In the genomic region with DNA sequence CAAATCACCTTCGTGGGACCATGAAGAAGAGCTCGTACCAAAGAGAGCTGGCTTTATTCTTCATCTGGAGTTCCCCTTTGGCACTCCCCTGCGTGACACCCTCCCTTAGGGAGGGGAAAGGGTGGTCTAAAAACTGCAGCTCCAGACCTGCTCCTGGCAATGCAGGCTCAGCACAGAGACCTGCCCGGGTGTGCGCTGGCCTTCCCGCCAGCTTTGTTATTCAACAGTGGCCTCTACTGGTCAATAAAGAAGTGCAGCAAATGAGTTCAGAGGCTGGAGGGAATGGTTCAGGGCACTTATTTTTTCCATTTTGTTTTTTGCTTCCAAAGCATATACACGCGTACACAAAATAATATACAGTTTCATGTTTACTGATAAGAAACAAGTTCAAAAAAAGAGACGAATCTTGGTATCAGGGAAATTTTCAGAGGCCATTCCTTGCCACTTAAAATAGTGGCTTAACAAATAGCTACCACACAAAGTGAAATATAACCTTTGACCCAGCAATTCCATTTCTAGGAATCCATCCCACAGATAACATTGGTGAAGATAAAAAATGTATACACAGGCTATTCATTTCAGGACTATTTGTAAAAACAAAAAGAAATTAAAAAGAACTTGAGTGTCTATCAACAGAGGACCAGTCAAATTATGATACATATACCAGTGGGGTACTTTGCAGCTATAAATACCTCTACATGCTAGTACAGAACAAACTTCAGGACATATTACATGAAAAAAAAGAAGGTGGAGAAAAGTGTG, we compare ENCODE assay signal across 8 cellular contexts. TPM values are rescaled to one million over a fixed set of nuclear protein-coding genes. Genes with fewer than 3 reads are reported as not detected.
A peak's percentile ranks its signal among the peaks of the same experiment; 100 is the strongest.
DNase-seq lines count a peak whose midpoint lies in the region; ATAC-seq and TF ChIP-seq lines count a peak whose summit lies in the region.

No MANE protein-coding gene starts in this region.

- peak overlapping the region; percentile 30; the same call in 1 of the 2 replicates for H3K9ac ChIP-seq in Karpas-422 (ENCODE audit: low read length)
- H3K9ac ChIP-seq in trophoblast cell (ENCODE audit: low read length), result no peak overlapping the region

- H3K4me2 ChIP-seq in Karpas-422 (ENCODE audit: low read depth, low read length, poor library complexity, severe bottlenecking) (peak overlapping the region; percentile 2), trophoblast cell (ENCODE audit: low read length) (no peak overlapping the region)

- no TSS peak for BruUV-seq in Panc1 (replicated peaks; lab: Mats Ljungman, UMichigan)

- H3K4me1 ChIP-seq in Karpas-422 (ENCODE audit: low read length), result peaks cover 53% of the 10 kb centered on the region
- H3K4me1 ChIP-seq in Panc1 (ENCODE audit: control insufficient read depth, insufficient read depth, low read length), result no peaks in the 10 kb centered on the region
- H3K4me1 ChIP-seq in trophoblast cell (ENCODE audit: control insufficient read depth in 1 of 2, insufficient read depth in 2 of 2, low read length in 2 of 2), result no peaks in the 10 kb centered on the region

- H4K91ac ChIP-seq in trophoblast cell (ENCODE audit: low read depth, low read length), result no peak overlapping the region

- H3K4me3 ChIP-seq in Karpas-422 (ENCODE audit: low read length), result no peak overlapping the region
- H3K4me3 ChIP-seq in Panc1 (ENCODE audit: low read depth in 2 of 2, low read length in 2 of 2), result no peak overlapping the region
- no peak overlapping the region for H3K4me3 ChIP-seq in trophoblast cell (ENCODE audit: low read depth, low read length)

- peak; percentile 96 for ATAC-seq in Panc1
- ATAC-seq in HG03196 (IDR thresholded peaks at IDR 0.05; ENCODE audit: unreplicated experiment), result no peak

- intact Hi-C loops in Panc1 (cut with micrococcal nuclease; ENCODE audit: unreplicated experiment), result no loop called here

- no peak overlapping the region for H3K14ac ChIP-seq in trophoblast cell (ENCODE audit: low read length)

- no peak overlapping the region for H2BK5ac ChIP-seq in trophoblast cell (ENCODE audit: low read depth, low read length, poor library complexity)

- in situ Hi-C loops in ACHN (cut with HindIII; ENCODE audit: low pct_ligation_motif_present, low pct_unique_long_range_greater_than_20kb, low sequenced_read_pairs) (no loop called here), Panc1 (cut with HindIII; ENCODE audit: low pct_unique_long_range_greater_than_20kb, low sequenced_read_pairs) (no loop called here)

- H4K8ac ChIP-seq in trophoblast cell (ENCODE audit: low read depth, low read length), result no peak overlapping the region

- H3K9me2 ChIP-seq in Karpas-422 (replicated peaks; ENCODE audit: insufficient read depth, low read length), result no peaks in the 10 kb centered on the region

- H2BK12ac ChIP-seq in trophoblast cell (ENCODE audit: low read length), result no peak overlapping the region

- no peaks in the 10 kb centered on the region for H3K27me3 ChIP-seq in Karpas-422 (ENCODE audit: low read length)
- no peaks in the 10 kb centered on the region for H3K27me3 ChIP-seq in Panc1 (ENCODE audit: control insufficient read depth, insufficient read depth, low read length)
- no peaks in the 10 kb centered on the region for H3K27me3 ChIP-seq in trophoblast cell (ENCODE audit: insufficient read depth, low read length)

- H4K12ac ChIP-seq in trophoblast cell (ENCODE audit: low read depth, low read length), result no peak overlapping the region

- H2AFZ ChIP-seq in Karpas-422 (ENCODE audit: low read length), result no peak overlapping the region
- H2AFZ ChIP-seq in trophoblast cell (ENCODE audit: insufficient read depth, low read length, poor library complexity), result no peak overlapping the region

- no CpG with 5 or more reads among the region's 9 CpGs for WGBS in trophoblast cell (ENCODE audit: extremely low coverage, insufficient coverage, insufficient read length)

- no peak overlapping the region for H3K23ac ChIP-seq in trophoblast cell (ENCODE audit: low read length)

- H3K36me3 ChIP-seq in Karpas-422 (ENCODE audit: insufficient read depth, low read length), result peaks cover 26% of the 10 kb centered on the region; the same call in 1 of the 2 replicates
- H3K36me3 ChIP-seq in Panc1 (ENCODE audit: control insufficient read depth, insufficient read depth, low read length), result peaks cover under 1% of the 10 kb centered on the region
- H3K36me3 ChIP-seq in trophoblast cell (ENCODE audit: control insufficient read depth in 1 of 2, insufficient read depth in 2 of 2, low read length in 2 of 2), result peaks cover 0 to 12% of the 10 kb centered on the region in 2 experiments

- no peak overlapping the region for H2AK5ac ChIP-seq in trophoblast cell (ENCODE audit: low read length)

- CTCF ChIA-PET in Panc1 (lab: Charles Lee), result interaction anchor here (0.6 to 1.3 kb wide), 4 partner anchors 14 to 283 kb away, joined by 3 to 9 read pairs (median 6); no protein-coding TSS in a partner anchor

- H4K20me1 ChIP-seq in Karpas-422 (ENCODE audit: insufficient read depth, low read depth, low read length), result peaks cover 60% of the 10 kb centered on the region

- peak overlapping the region; percentile 68 for H3K18ac ChIP-seq in trophoblast cell (ENCODE audit: low read length)

- H3K4ac ChIP-seq in trophoblast cell (ENCODE audit: low read depth, low read length), result peak overlapping the region; percentile 9

- H2BK120ac ChIP-seq in trophoblast cell (ENCODE audit: insufficient read depth, low read length, poor library complexity), result no peak overlapping the region

- no peaks in the 10 kb centered on the region for H3K79me1 ChIP-seq in trophoblast cell (ENCODE audit: low read length)

- H3K27ac ChIP-seq in Karpas-422 (ENCODE audit: low read length), result peak overlapping the region; percentile 25
- 0 out of 2 replicates have a peak overlapping the region, but pooled peaks have one; percentile 23 for H3K27ac ChIP-seq in Panc1 (ENCODE audit: low read length)
- H3K27ac ChIP-seq in trophoblast cell (ENCODE audit: low read depth, low read length), result no peak overlapping the region

- TF ChIP-seq CTCF in GM12874 (IDR thresholded peaks at IDR 0.05; ENCODE audit: insufficient read depth, low read depth, low read length) (peak; percentile 78), Panc1 (IDR thresholded peaks at IDR 0.05) (peak; percentile 82)

- POLR2A ChIA-PET in Panc1 (lab: Charles Lee), result no interaction called here

- DNase-seq in ACHN (peak; percentile 59), Karpas-422 (peak; percentile 82), Panc1 (ENCODE audit: low read depth, low spot score) (no peak), germinal center (ENCODE audit: low spot score) (peak; percentile 85), trophoblast cell (peak; percentile 30 to 76)
- DNase-seq in activated naive CD4-positive, alpha-beta T cell treated with Interleukin-2 at 50 U/mL for 16 hours, result peak; percentile 45

- H3K9me3 ChIP-seq in Karpas-422 (ENCODE audit: low read length) (no peaks in the 10 kb centered on the region), Panc1 (ENCODE audit: control insufficient read depth, insufficient read depth, low read depth, low read length) (no peaks in the 10 kb centered on the region), trophoblast cell (ENCODE audit: insufficient read depth, low read depth, low read length) (no peaks in the 10 kb centered on the region)

- H3K79me2 ChIP-seq in Karpas-422 (ENCODE audit: low read length) (peaks cover 95% of the 10 kb centered on the region), trophoblast cell (ENCODE audit: control insufficient read depth, insufficient read depth, low read length, poor library complexity) (peaks cover 4% of the 10 kb centered on the region)

RNA-seq across cellular contexts. Expression of gene UBE2G2, which starts 8.2 kb away (rescaled TPM):
- total RNA-seq in Karpas-422 (2014; rRNA removed; shearing (Covaris generic); ENCODE audit: low replicate concordance), result 126 and 148 TPM in 2 replicates
- 77.4 TPM for total RNA-seq in Panc1 (2021; ENCODE audit: unreplicated experiment)
- 69.4 TPM for polyA plus RNA-seq in Panc1 (2012; ENCODE audit: insufficient read length)
- polyA plus RNA-seq in trophoblast cell (2013), result 31.5 and 32.1 TPM in 2 replicates

RNA-seq across cellular contexts. Expression of gene SUMO3, which starts 24.4 kb away (rescaled TPM):
- total RNA-seq in Karpas-422 (2014; rRNA removed; shearing (Covaris generic); ENCODE audit: low replicate concordance), result 70.3 and 80.3 TPM in 2 replicates
- 41.4 TPM for total RNA-seq in Panc1 (2021; ENCODE audit: unreplicated experiment)
- 55.8 TPM for polyA plus RNA-seq in Panc1 (2012; ENCODE audit: insufficient read length)
- 92.0 and 98.8 TPM in 2 replicates for polyA plus RNA-seq in trophoblast cell (2013)
